31 cellular contexts compared by ENCODE assay signal in the genomic region with DNA sequence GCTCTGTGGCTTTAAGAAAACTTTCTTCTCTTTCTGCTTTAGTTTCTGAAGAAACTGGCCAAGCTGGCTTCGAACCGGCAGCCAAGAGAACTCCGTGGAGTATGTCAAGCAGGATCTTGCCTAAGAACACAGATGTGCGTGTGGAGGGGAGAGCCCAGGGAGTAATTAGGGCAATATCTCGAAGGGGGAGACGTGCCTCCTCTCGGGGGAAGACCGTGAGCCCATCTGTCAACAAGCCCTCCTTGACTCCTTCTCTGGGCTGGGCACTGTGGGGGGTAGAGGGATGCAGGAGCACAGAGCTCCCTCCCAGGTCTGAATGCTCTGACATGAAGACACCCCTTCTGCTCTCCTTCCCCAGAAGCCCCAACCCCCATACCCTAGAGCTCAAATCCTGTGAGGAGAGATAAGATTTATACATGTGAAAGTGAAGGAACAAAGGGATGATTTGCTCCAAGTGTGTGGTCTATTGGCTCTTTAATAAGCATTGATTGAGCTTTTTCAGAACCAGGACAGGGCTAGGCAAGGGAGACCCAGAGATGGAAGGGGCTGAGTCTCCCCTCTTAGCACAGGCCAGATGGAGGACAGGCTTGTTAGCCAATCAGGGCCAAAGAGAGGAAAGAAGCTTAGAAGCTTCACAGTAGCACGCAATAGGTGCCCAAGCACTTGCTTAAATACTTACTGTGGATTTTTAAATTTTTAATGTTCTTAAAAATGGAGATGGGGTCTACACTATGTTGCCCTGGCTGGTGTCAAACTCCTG. TPM values are rescaled to one million over a fixed set of nuclear protein-coding genes. Genes with fewer than 3 reads are reported as not detected.
"Had no signal": no experiment of that assay in that cellular context is flagged by ENCODE, and none has a peak within 500 bp of the region (broad histone marks: within the 10 kb centered on the region; RNA-seq: fewer than 3 reads in every experiment).

No MANE protein-coding gene starts in this region.

- H3K27me3 ChIP-seq: brain microvascular endothelial cell, cardiac muscle cell, Peyer's patch, SJCRH30 had no signal

- H3K4me2 ChIP-seq: SK-N-SH had no signal

- H3K27ac Mint-ChIP-seq: activated CD8-positive, alpha-beta T cell treated with anti-CD3 and anti-CD28 coated beads, Interleukin-2, amount 10 ng/mL, durations not matched to agents 7 days and 5 days; activated naive CD4-positive, alpha-beta T cell treated with anti-CD3 and anti-CD28 coated beads, Interleukin-2, amount 50 U/mL, for 72 hours; activated naive CD8-positive, alpha-beta T cell treated with anti-CD3 and anti-CD28 coated beads, Interleukin-2, amount 50 U/mL, for 24 hours; activated T-cell treated with anti-CD3 and anti-CD28 coated beads, Interleukin-2, amount 50 U/mL, for 24 hours; activated T-helper 1 cell treated with anti-CD3 and anti-CD28 coated beads, Interleukin-12 subunit alpha, Interleukin-12 subunit beta, Interleukin-2, Interleukin-4 antibody, amounts not matched to agents 30 ng/mL and 10 ng/mL and 1 ng/mL, durations not matched to agents 14 hours and 24 hours and 36 hours; IgD-negative memory B cell; WTC11 had no signal

- H3K27me3 Mint-ChIP-seq: activated naive CD8-positive, alpha-beta T cell treated with anti-CD3 and anti-CD28 coated beads, Interleukin-2, amount 50 U/mL, for 24 hours had no signal

- H3K4me1 Mint-ChIP-seq: activated naive CD8-positive, alpha-beta T cell treated with anti-CD3 and anti-CD28 coated beads, Interleukin-2, amount 50 U/mL, for 24 hours; IgD-negative memory B cell; WTC11 had no signal

- H3K27ac ChIP-seq: brain microvascular endothelial cell, cardiac muscle cell, Peyer's patch, RWPE1 had no signal

- H3K36me3 ChIP-seq: brain microvascular endothelial cell, cardiac muscle cell, Peyer's patch had no signal

- H3K9me3 ChIP-seq: SK-N-SH had no signal

- DNase-seq: activated CD4-positive, alpha-beta T cell treated with anti-CD3 and anti-CD28 coated beads for 48 hours; activated CD4-positive, alpha-beta T cell treated with anti-CD3 and anti-CD28 coated beads, Interleukin-2, amount 50 U/mL, for 4 hours; activated CD4-positive, CD25-positive, alpha-beta regulatory T cell treated with anti-CD3 and anti-CD28 coated beads, Interleukin-2, amount 50 U/mL, for 72 hours; activated CD8-positive, alpha-beta memory T cell treated with anti-CD3 and anti-CD28 coated beads, Interleukin-2, amount 50 U/mL, for 48 hours; activated CD8-positive, alpha-beta T cell treated with anti-CD3 and anti-CD28 coated beads, Interleukin-2, amount 10 ng/mL, durations not matched to agents 7 days and 5 days; activated effector memory CD4-positive, alpha-beta T cell treated with Interleukin-2 at 50 U/mL for 16 hours; activated naive CD4-positive, alpha-beta T cell treated with Interleukin-2 at 50 U/mL for 16 hours; activated naive CD8-positive, alpha-beta T cell treated with anti-CD3 and anti-CD28 coated beads, Interleukin-2, amount 50 U/mL, for 24 hours; activated T-cell treated with anti-CD3 and anti-CD28 coated beads, Interleukin-2, amount 50 U/mL, for 24 hours; amniotic stem cell; brain microvascular endothelial cell; KG1; MV-4-11; NCI-H1092 treated with DMSO at 0.1 percent for 48 hours; NCI-H1417 treated with DMSO at 0.1 percent for 48 hours; NCI-H1694; NCI-H2029; NCI-H2107; NCI-H510A treated with DMSO at 0.1 percent for 48 hours; Peyer's patch; Right ventricle myocardium superior; SJCRH30; SK-N-SH; SW 1271 had no signal

- H3K4me3 ChIP-seq: cardiac muscle cell, Peyer's patch, SJCRH30 had no signal

- ATAC-seq: activated CD8-positive, alpha-beta T cell treated with anti-CD3 and anti-CD28 coated beads, Interleukin-2, amount 10 ng/mL, durations not matched to agents 7 days and 5 days; activated naive CD4-positive, alpha-beta T cell treated with anti-CD3 and anti-CD28 coated beads, Interleukin-2, amount 50 U/mL, for 72 hours; activated naive CD8-positive, alpha-beta T cell treated with anti-CD3 and anti-CD28 coated beads, Interleukin-2, amount 50 U/mL, for 24 hours; WTC11 had no signal

- H3K9me3 Mint-ChIP-seq: activated naive CD4-positive, alpha-beta T cell treated with anti-CD3 and anti-CD28 coated beads, Interleukin-2, amount 50 U/mL, for 72 hours; activated naive CD8-positive, alpha-beta T cell treated with anti-CD3 and anti-CD28 coated beads, Interleukin-2, amount 50 U/mL, for 24 hours had no signal

- H3K9ac ChIP-seq: SK-N-SH had no signal

- H3K4me3 Mint-ChIP-seq: activated CD8-positive, alpha-beta T cell treated with anti-CD3 and anti-CD28 coated beads, Interleukin-2, amount 10 ng/mL, durations not matched to agents 7 days and 5 days; activated naive CD8-positive, alpha-beta T cell treated with anti-CD3 and anti-CD28 coated beads, Interleukin-2, amount 50 U/mL, for 24 hours; activated T-cell treated with anti-CD3 and anti-CD28 coated beads, Interleukin-2, amount 50 U/mL, for 24 hours; activated T-helper 1 cell treated with anti-CD3 and anti-CD28 coated beads, Interleukin-12 subunit alpha, Interleukin-12 subunit beta, Interleukin-2, Interleukin-4 antibody, amounts not matched to agents 30 ng/mL and 10 ng/mL and 1 ng/mL, durations not matched to agents 14 hours and 24 hours and 36 hours; WTC11 had no signal

RNA-seq across cellular contexts. Expression of a gene that starts 37.5 kb away (rescaled TPM):
- total RNA-seq: activated CD8-positive, alpha-beta T cell treated with anti-CD3 and anti-CD28 coated beads, Interleukin-2, amount 10 ng/mL, durations not matched to agents 7 days and 5 days; activated naive CD4-positive, alpha-beta T cell treated with anti-CD3 and anti-CD28 coated beads, Interleukin-2, amount 50 U/mL, for 72 hours; activated T-helper 1 cell treated with anti-CD3 and anti-CD28 coated beads, Interleukin-12 subunit alpha, Interleukin-12 subunit beta, Interleukin-2, Interleukin-4 antibody, amounts not matched to agents 30 ng/mL and 10 ng/mL and 1 ng/mL, durations not matched to agents 14 hours and 24 hours and 36 hours; T-helper 1 cell treated with Interleukin-12 subunit alpha and Interleukin-12 subunit beta and Interleukin-4 antibody, amounts not matched to agents 30 ng/mL and 1 ng/mL, for 36 hours had no signal
